ENCODE assay signal across 12 cellular contexts in genomic region chr6:30071081-30071818, GRCh38. TPM values are rescaled to one million over a fixed set of nuclear protein-coding genes. Genes with fewer than 3 reads are reported as not detected.
DNase-seq lines count a peak whose midpoint lies in the region; TF ChIP-seq lines count a peak whose summit lies in the region.
"Had no signal": no experiment of that assay in that cellular context is flagged by ENCODE, and none has a peak within 500 bp of the region (broad histone marks: within the 10 kb centered on the region; RNA-seq: fewer than 3 reads in every experiment).

No MANE protein-coding gene starts in this region.

- CTCF ChIA-PET in MCF 10A (lab: Yijun Ruan, JAX) = no interaction called here

- H3K9me3 Mint-ChIP-seq in MCF 10A (ENCODE audit: unreplicated experiment) = no peaks in the 10 kb centered on the region

- H3K27ac Mint-ChIP-seq in MCF 10A (ENCODE audit: low read depth, unreplicated experiment) = no peak overlapping the region

- no peak for TF ChIP-seq EP300 in esophagus muscularis mucosa (IDR thresholded peaks at IDR 0.05)

- H3K36me3 Mint-ChIP-seq in MCF 10A (ENCODE audit: insufficient read depth, unreplicated experiment) = peaks cover 33% of the 10 kb centered on the region

- 46% methylated on average over 14 of the region's 68 CpGs for WGBS in esophagus muscularis mucosa
- 65 to 66% methylated on average over 24 to 34 of the region's 68 CpGs for WGBS in esophagus squamous epithelium, 2 donors

- DNase-seq in AG10803 (ENCODE audit: low read depth) (peak; percentile 21), esophagus muscularis mucosa (ENCODE audit: extremely low spot score) (no peak), mucosa of gallbladder (ENCODE audit: low spot score) (peak; percentile 23), MCF 10A (ENCODE audit: unreplicated experiment) (no peak), NCI-H748 treated with DMSO at 0.1 percent for 48 hours (lab: John Stamatoyannopoulos, UW) (no peak), esophagus squamous epithelium (lab: John Stamatoyannopoulos, UW) (no peak), G401 (ENCODE audit: low spot score) (no peak)
- DNase-seq: activated effector memory CD4-positive, alpha-beta T cell treated with Interleukin-2 at 50 U/mL for 16 hours; MV-4-11 had no signal

- in situ Hi-C loops in G401 (cut with HindIII; ENCODE audit: low sequenced_read_pairs) = no loop called here

- TF ChIP-seq CTCF in AG10803 (conservative IDR thresholded peaks at IDR 0.05; ENCODE audit: low read length) = no peak; the same call in 1 of the 2 replicates
- no peak for TF ChIP-seq CTCF in esophagus muscularis mucosa (IDR thresholded peaks at IDR 0.05)
- no peak for TF ChIP-seq CTCF in MCF 10A (IDR thresholded peaks at IDR 0.05; ENCODE audit: unreplicated experiment)
- no peak for TF ChIP-seq CTCF in esophagus squamous epithelium (IDR thresholded peaks at IDR 0.05)

- no peak overlapping the region for H3K4me3 Mint-ChIP-seq in MCF 10A (ENCODE audit: unreplicated experiment)

- H3K4me3 ChIP-seq in AG10803 (ENCODE audit: low read length) (no peak overlapping the region), HUES48 (ENCODE audit: low read depth, low read length) (peak overlapping the region; percentile 51), esophagus muscularis mucosa (peak overlapping the region; percentile 16 to 37 (median 25)), esophagus squamous epithelium (peak overlapping the region in 2 of 4 donors; percentile 7 to 13)
- H3K4me3 ChIP-seq: thoracic aorta had no signal

- H3K36me3 ChIP-seq in HUES48 (ENCODE audit: control insufficient read depth, insufficient read depth, low read length) (no peaks in the 10 kb centered on the region), esophagus muscularis mucosa (peaks cover 5 to 20% (median 17%) of the 10 kb centered on the region in 4 donors), esophagus squamous epithelium (peaks cover 0 to 44% (median 3%) of the 10 kb centered on the region in 3 donors)

- no peak overlapping the region for H3K9ac ChIP-seq in HUES48 (ENCODE audit: low read depth, low read length)

- intact Hi-C loops in esophagus muscularis mucosa (cut with DNase I) = no loop called here
- intact Hi-C loops in MCF 10A (cut with micrococcal nuclease) = no loop called here
- intact Hi-C loops in esophagus squamous epithelium (cut with DNase I) = no loop called here

- no peak for TF ChIP-seq POLR2A in esophagus muscularis mucosa (IDR thresholded peaks at IDR 0.05; ENCODE audit: low read depth)
- TF ChIP-seq POLR2A in esophagus squamous epithelium (IDR thresholded peaks at IDR 0.05) = no peak

- H3K27me3 Mint-ChIP-seq in MCF 10A (ENCODE audit: insufficient read depth, unreplicated experiment) = no peaks in the 10 kb centered on the region

- no peak overlapping the region for H3K27ac ChIP-seq in HUES48 (ENCODE audit: low read depth, low read length)
- no peak overlapping the region for H3K27ac ChIP-seq in esophagus muscularis mucosa (replicated peaks in 1 of 4)
- H3K27ac ChIP-seq in esophagus squamous epithelium = no peak overlapping the region
- H3K27ac ChIP-seq: thoracic aorta had no signal

- H3K4me1 ChIP-seq in HUES48 (ENCODE audit: control insufficient read depth, insufficient read depth, low read length) (peaks cover 25% of the 10 kb centered on the region), esophagus muscularis mucosa (peaks cover 32 to 51% (median 45%) of the 10 kb centered on the region in 4 donors), esophagus squamous epithelium (peaks cover 18 to 67% (median 27%) of the 10 kb centered on the region in 3 donors)

- peaks cover 67% of the 10 kb centered on the region for H3K27me3 ChIP-seq in HUES48 (ENCODE audit: control insufficient read depth, insufficient read depth, low read length)
- peaks cover 0 to 60% (median 41%) of the 10 kb centered on the region in 4 donors for H3K27me3 ChIP-seq in esophagus muscularis mucosa
- peaks cover 0 to 59% (median 5%) of the 10 kb centered on the region in 4 donors for H3K27me3 ChIP-seq in esophagus squamous epithelium

- BruUV-seq in MCF 10A (replicated peaks; lab: Mats Ljungman, UMichigan) = no TSS peak

- peaks cover 54% of the 10 kb centered on the region for H3K4me1 Mint-ChIP-seq in MCF 10A (ENCODE audit: insufficient read depth, unreplicated experiment)

- POLR2A ChIA-PET in MCF 10A (lab: Yijun Ruan, JAX) = interaction anchor here (1.0 kb wide), 1 partner anchor 11 kb away, joined by 5 read pairs; no protein-coding TSS in a partner anchor

- H3K9me3 ChIP-seq in HUES48 (ENCODE audit: control insufficient read depth, insufficient read depth, low read length) = no peaks in the 10 kb centered on the region
- H3K9me3 ChIP-seq in esophagus muscularis mucosa = no peaks in the 10 kb centered on the region
- no peaks in the 10 kb centered on the region for H3K9me3 ChIP-seq in esophagus squamous epithelium
- H3K9me3 ChIP-seq: thoracic aorta had no signal

RNA-seq across cellular contexts. Expression of gene PPP1R11, which starts 4.3 kb away (rescaled TPM):
- 10 to 100 TPM; 50.7 to 64.7 (median 60.2) TPM for total RNA-seq in esophagus muscularis mucosa
- total RNA-seq in mucosa of gallbladder = 76.9 TPM
- total RNA-seq in MCF 10A (2022) = 60.1 and 82.2 TPM in 2 replicates
- 10 to 100 TPM; 36.5 to 40.9 (median 37.3) TPM for total RNA-seq in esophagus squamous epithelium
- 18.6 and 29.3 TPM in 2 replicates for total RNA-seq in G401 (2014; rRNA removed; shearing (Covaris generic))

RNA-seq across cellular contexts. Expression of gene RNF39, which starts 4.3 kb away (rescaled TPM):
- total RNA-seq in esophagus muscularis mucosa (under 1 TPM in 1 of 4 donors, not detected in 3; 0.11 TPM), mucosa of gallbladder (2.5 TPM), MCF 10A (2022) (2.3 and 3.6 TPM in 2 replicates), esophagus squamous epithelium (10 to 100 TPM in 1 of 4 donors, 1 to 10 TPM in 3; 3.1 to 11.4 (median 9.2) TPM)
- total RNA-seq in G401 (2014; rRNA removed; shearing (Covaris generic)) = not detected in 2 replicates
- total RNA-seq: epithelial cell of proximal tubule, thoracic aorta had no signal

RNA-seq across cellular contexts. Expression of gene POLR1H, which starts 10.2 kb away (rescaled TPM):
- total RNA-seq in esophagus muscularis mucosa = 10 to 100 TPM; 12.9 to 21.0 (median 17.4) TPM
- 19.5 TPM for total RNA-seq in mucosa of gallbladder
- total RNA-seq in MCF 10A (2022) = 60.9 and 68.3 TPM in 2 replicates
- 10 to 100 TPM; 13.2 to 35.8 (median 19.8) TPM for total RNA-seq in esophagus squamous epithelium
- 48.2 and 50.3 TPM in 2 replicates for total RNA-seq in G401 (2014; rRNA removed; shearing (Covaris generic))

RNA-seq across cellular contexts. Expression of gene TRIM31, which starts 41.6 kb away (rescaled TPM):
- total RNA-seq in esophagus muscularis mucosa (1 to 10 TPM in 1 of 4 donors, not detected in 3; 1.3 TPM), mucosa of gallbladder (3.1 TPM), MCF 10A (2022) (not detected in 2 replicates), esophagus squamous epithelium (under 1 TPM in 1 of 4 donors, not detected in 3; 0.23 TPM)
- not detected in 2 replicates for total RNA-seq in G401 (2014; rRNA removed; shearing (Covaris generic))
- total RNA-seq: epithelial cell of proximal tubule had no signal

Comparison
In these comparisons a context has a peak if more than half of its experiments do, and no peak if none do; other contexts are left out.
1. DNase-seq: peak in AG10803 (single experiment) and mucosa of gallbladder (single experiment); none in esophagus muscularis mucosa (single experiment), MCF 10A (single experiment), NCI-H748 treated with DMSO at 0.1 percent for 48 hours (single experiment), esophagus squamous epithelium (single experiment) and G401 (single experiment).